ENCODE assay signal across 32 cellular contexts in the genomic region with DNA sequence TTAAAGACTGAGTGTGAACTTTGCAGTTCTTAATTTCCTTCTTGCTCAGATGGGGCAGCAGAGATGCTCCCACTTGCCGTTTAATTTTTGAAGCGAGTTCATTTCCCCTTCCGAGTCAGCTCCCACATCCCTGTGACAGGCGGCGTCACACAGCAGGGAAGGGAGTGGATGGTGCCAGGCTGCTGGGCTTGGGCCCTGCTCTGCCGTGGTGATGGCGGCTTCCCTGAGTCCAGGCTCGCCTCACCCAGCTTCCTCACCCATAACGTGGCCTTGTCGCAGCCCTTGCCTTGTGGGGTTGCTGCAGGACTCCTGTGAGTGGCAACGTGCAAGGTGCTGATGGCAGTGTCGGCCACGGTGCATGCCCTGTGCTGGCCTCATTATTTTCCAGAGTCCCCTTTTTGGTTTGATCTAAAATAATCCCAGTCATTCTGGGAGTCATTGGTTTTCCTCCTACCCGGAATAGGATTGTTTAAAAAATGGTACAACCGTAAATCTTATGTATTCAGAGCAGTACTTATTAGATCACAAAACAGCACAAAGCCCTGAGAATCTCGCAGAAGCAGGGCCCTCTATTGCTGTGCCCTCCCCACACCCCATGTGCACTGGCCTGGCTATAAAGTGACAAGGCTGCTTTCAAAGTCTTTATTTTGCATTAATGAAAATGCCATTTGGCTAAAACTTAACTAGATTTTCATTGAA.
A peak's percentile ranks its signal among the peaks of the same experiment; 100 is the strongest.
DNase-seq lines count a peak whose midpoint lies in the region; ATAC-seq, FAIRE-seq and TF ChIP-seq lines count a peak whose summit lies in the region.
"Had no signal": no experiment of that assay in that cellular context is flagged by ENCODE, and none has a peak within 500 bp of the region (broad histone marks: within the 10 kb centered on the region; RNA-seq: fewer than 3 reads in every experiment).

No MANE protein-coding gene starts in this region.

- H2BK5ac ChIP-seq in H1 (ENCODE audit: low read depth, low read length): peak overlapping the region; percentile 86; the same call in 1 of the 2 replicates

- no peaks in the 10 kb centered on the region for H3K36me3 ChIP-seq in H1 (ENCODE audit: control insufficient read depth in 2 of 4, insufficient read depth in 4 of 4, low read length in 3 of 4)
- H3K36me3 ChIP-seq: breast epithelium, esophagus muscularis mucosa, neutrophil, uterus had no signal

- peak overlapping the region; percentile 72 for H3K4ac ChIP-seq in H1 (replicated peaks; ENCODE audit: insufficient read length, low read depth, low read length)

- H2AFZ ChIP-seq in H1 (ENCODE audit: low read length): no peak overlapping the region
- H2AFZ ChIP-seq: GM23248, hepatocyte had no signal

- no peak overlapping the region for H3K4me2 ChIP-seq in H1 (ENCODE audit: insufficient read depth in 1 of 2, low read depth in 2 of 2, low read length in 2 of 2)
- H3K4me2 ChIP-seq: hepatocyte had no signal

- H3K36me3 Mint-ChIP-seq in activated naive CD8-positive, alpha-beta T cell treated with anti-CD3 and anti-CD28 coated beads for 36 hours: no peaks in the 10 kb centered on the region
- H3K36me3 Mint-ChIP-seq: activated naive CD4-positive, alpha-beta T cell treated with anti-CD3 and anti-CD28 coated beads, Interleukin-2, amount 10 ng/mL, durations not matched to agents 7 days and 5 days; CD4-positive, CD25-positive, alpha-beta regulatory T cell had no signal

- peaks cover 0 to 11% (median 7%) of the 10 kb centered on the region in 4 experiments; a peak in 6 of 7 replicates for H3K4me1 ChIP-seq in H1 (replicated peaks in 1 of 4; ENCODE audit: control insufficient read depth in 3 of 4, insufficient read depth in 4 of 4, low read length in 3 of 4)
- H3K4me1 ChIP-seq: breast epithelium, esophagus muscularis mucosa, uterus had no signal

- WGBS in H1 (ENCODE audit: extremely low coverage in 1 of 2, insufficient coverage in 1 of 2, insufficient read length in 1 of 2, insufficient replicate concordance in 2 of 2, low coverage in 1 of 2, low lambda C conversion rate in 2 of 2, missing lambda C conversion rate in 1 of 2), 2 experiments: 86% methylated on average over 16 of the region's 16 CpGs; no CpG with 5 or more reads in 1 of the 2 experiments

- H2BK15ac ChIP-seq in H1 (ENCODE audit: low read length): peak overlapping the region; percentile 85; the same call in 1 of the 2 replicates

- H3K23me2 ChIP-seq in H1 (ENCODE audit: low read depth, low read length): no peaks in the 10 kb centered on the region

- TF ChIP-seq POLR2A in H1 (IDR thresholded peaks at IDR 0.05; ENCODE audit: control extremely low read depth in 1 of 2, low read depth in 2 of 2, low read length in 2 of 2) (no peak), GM18505 (IDR thresholded peaks at IDR 0.05; ENCODE audit: borderline replicate concordance, extremely low read depth, insufficient read depth, insufficient read length) (no peak)

- H4K91ac ChIP-seq in H1 (replicated peaks; ENCODE audit: insufficient read length, low read length): peak overlapping the region; percentile 75

- H3K14ac ChIP-seq in H1 (ENCODE audit: insufficient read length): no peak overlapping the region

- H3K4me1 Mint-ChIP-seq in activated naive CD8-positive, alpha-beta T cell treated with anti-CD3 and anti-CD28 coated beads for 36 hours: no peaks in the 10 kb centered on the region
- H3K4me1 Mint-ChIP-seq: activated naive CD4-positive, alpha-beta T cell treated with anti-CD3 and anti-CD28 coated beads, Interleukin-2, amount 10 ng/mL, durations not matched to agents 7 days and 5 days; CD4-positive, CD25-positive, alpha-beta regulatory T cell had no signal

- H3K18ac ChIP-seq in H1 (ENCODE audit: extremely low read depth, low read length): peak overlapping the region; percentile 91; the same call in 1 of the 2 replicates

- peak overlapping the region; percentile 89 for H2BK120ac ChIP-seq in H1 (replicated peaks; ENCODE audit: low read depth, low read length)

- no peak overlapping the region for H3K4me3 Mint-ChIP-seq in activated naive CD8-positive, alpha-beta T cell treated with anti-CD3 and anti-CD28 coated beads for 36 hours
- H3K4me3 Mint-ChIP-seq: activated naive CD4-positive, alpha-beta T cell treated with anti-CD3 and anti-CD28 coated beads, Interleukin-2, amount 10 ng/mL, durations not matched to agents 7 days and 5 days; activated T-helper 1 cell treated with anti-CD3 and anti-CD28 coated beads, Interleukin-12 subunit alpha, Interleukin-12 subunit beta, Interleukin-2, Interleukin-4 antibody, amounts not matched to agents 30 ng/mL and 10 ng/mL and 1 ng/mL, durations not matched to agents 14 hours and 24 hours and 36 hours; CD4-positive, CD25-positive, alpha-beta regulatory T cell had no signal

- H3K27me3 ChIP-seq in H1 (replicated peaks in 1 of 4; ENCODE audit: control insufficient read depth in 3 of 4, extremely low read depth in 1 of 4, insufficient read depth in 3 of 4, low read length in 3 of 4): no peaks in the 10 kb centered on the region
- H3K27me3 ChIP-seq: hepatocyte, uterus had no signal

- FAIRE-seq in H1 (lab: Jason Lieb, UNC): no peak
- FAIRE-seq: GM12878, RCC 7860 had no signal

- peak overlapping the region; percentile 92 for H2BK12ac ChIP-seq in H1 (ENCODE audit: low read depth, low read length)

- ATAC-seq in GM18505 (IDR thresholded peaks at IDR 0.05; ENCODE audit: unreplicated experiment): no peak
- ATAC-seq in GM19328 (IDR thresholded peaks at IDR 0.05; ENCODE audit: unreplicated experiment): no peak
- ATAC-seq: GM12878, left cardiac atrium had no signal

- no peaks in the 10 kb centered on the region for H3K27me3 Mint-ChIP-seq in activated naive CD8-positive, alpha-beta T cell treated with anti-CD3 and anti-CD28 coated beads for 36 hours

- TF ChIP-seq CTCF in H1 (IDR thresholded peaks at IDR 0.05; ENCODE audit: control extremely low read depth in 1 of 3, insufficient read depth in 1 of 3, low read depth in 1 of 3, low read length in 3 of 3): no peak

- TF ChIP-seq EP300 in H1 (IDR thresholded peaks at IDR 0.05; ENCODE audit: borderline replicate concordance in 1 of 2, low read depth in 2 of 2, low read length in 2 of 2): no peak

- POLR2A ChIA-PET in H1 (lab: Charles Lee; ENCODE audit: partially characterized antibody): no interaction called here

- no peak overlapping the region for H3K56ac ChIP-seq in H1 (replicated peaks; ENCODE audit: insufficient read length, low read depth, low read length)

- H3K4me3 ChIP-seq in H1 (ENCODE audit: extremely low read depth in 1 of 4, insufficient read depth in 2 of 4, low read depth in 3 of 4, low read length in 4 of 4): no peak overlapping the region
- H3K4me3 ChIP-seq: breast epithelium, esophagus muscularis mucosa, GM12878, GM23248, hepatocyte, uterus had no signal

- no peaks in the 10 kb centered on the region for H3K9me3 Mint-ChIP-seq in activated naive CD8-positive, alpha-beta T cell treated with anti-CD3 and anti-CD28 coated beads for 36 hours
- H3K9me3 Mint-ChIP-seq: activated naive CD4-positive, alpha-beta T cell treated with anti-CD3 and anti-CD28 coated beads, Interleukin-2, amount 10 ng/mL, durations not matched to agents 7 days and 5 days; activated T-helper 1 cell treated with anti-CD3 and anti-CD28 coated beads, Interleukin-12 subunit alpha, Interleukin-12 subunit beta, Interleukin-2, Interleukin-4 antibody, amounts not matched to agents 30 ng/mL and 10 ng/mL and 1 ng/mL, durations not matched to agents 14 hours and 24 hours and 36 hours had no signal

- no peak for TF ChIP-seq RAD21 in H1 (IDR thresholded peaks at IDR 0.05 in 1 of 2, conservative IDR thresholded peaks at IDR 0.05 in 1 of 2; ENCODE audit: low read depth in 2 of 2, low read length in 2 of 2)

- no peak overlapping the region for H2AK5ac ChIP-seq in H1 (ENCODE audit: low read depth, low read length)

- no peaks in the 10 kb centered on the region for H3K9me3 ChIP-seq in H1 (ENCODE audit: insufficient read depth in 2 of 2, low read depth in 1 of 2, low read length in 1 of 2)
- H3K9me3 ChIP-seq: breast epithelium, esophagus muscularis mucosa, neutrophil, uterus had no signal

- peak overlapping the region; percentile 88; the same call in 1 of the 2 replicates for H2BK20ac ChIP-seq in H1 (ENCODE audit: low read length)

- no peak overlapping the region for H3K9ac ChIP-seq in H1 (replicated peaks in 1 of 4; ENCODE audit: extremely low read depth in 1 of 4, low read depth in 3 of 4, low read length in 3 of 4)
- H3K9ac ChIP-seq: GM23248 had no signal

- H3K27ac ChIP-seq in H1 (ENCODE audit: low read depth, low read length): no peak overlapping the region
- H3K27ac ChIP-seq: breast epithelium, esophagus muscularis mucosa, GM23248, hepatocyte, neutrophil, uterus had no signal

- H4K8ac ChIP-seq in H1 (ENCODE audit: extremely low read depth, insufficient read depth, low read length): peak overlapping the region; percentile 46; the same call in 1 of the 2 replicates

- H3K79me2 ChIP-seq in H1 (ENCODE audit: control insufficient read depth in 1 of 2, insufficient read depth in 2 of 2, low read length in 2 of 2): no peaks in the 10 kb centered on the region
- H3K79me2 ChIP-seq: hepatocyte had no signal

- DNase-seq in NCI-H2081 (lab: John Stamatoyannopoulos, UW) (peak; percentile 13 to 55), NCI-H2081 treated with DMSO at 0.1 percent for 48 hours (lab: John Stamatoyannopoulos, UW) (no peak), H1 (ENCODE audit: low read depth in 1 of 2, low spot score in 2 of 2) (peak in 1 of 2 experiments; percentile 37), nucleus accumbens (lab: John Stamatoyannopoulos, UW) (peak in 34 of 56 donors; percentile 12 to 62 (median 32)), KG1 (lab: John Stamatoyannopoulos, UW) (no peak)
- no peak for DNase-seq in activated naive CD8-positive, alpha-beta T cell treated with anti-CD3 and anti-CD28 coated beads for 36 hours
- DNase-seq: 8988T; activated CD4-positive, alpha-beta T cell treated with anti-CD3 and anti-CD28 coated beads, Interleukin-2, amount 50 U/mL, for 4 hours; activated CD4-positive, CD25-positive, alpha-beta regulatory T cell; activated naive CD4-positive, alpha-beta T cell treated with anti-CD3 and anti-CD28 coated beads, Interleukin-2, amount 10 ng/mL, durations not matched to agents 7 days and 5 days; amniotic stem cell; CD4-positive, CD25-positive, alpha-beta regulatory T cell; cortex of kidney; foreskin melanocyte; GM23248; left cardiac atrium; mammary epithelial cell; MV-4-11; NCI-H1694; SIG-M5; SW 1271; T1000; uterus had no signal

- H3K27ac Mint-ChIP-seq in activated naive CD8-positive, alpha-beta T cell treated with anti-CD3 and anti-CD28 coated beads for 36 hours: no peak overlapping the region
- H3K27ac Mint-ChIP-seq: activated naive CD4-positive, alpha-beta T cell treated with anti-CD3 and anti-CD28 coated beads, Interleukin-2, amount 10 ng/mL, durations not matched to agents 7 days and 5 days; activated T-helper 1 cell treated with anti-CD3 and anti-CD28 coated beads, Interleukin-12 subunit alpha, Interleukin-12 subunit beta, Interleukin-2, Interleukin-4 antibody, amounts not matched to agents 30 ng/mL and 10 ng/mL and 1 ng/mL, durations not matched to agents 14 hours and 24 hours and 36 hours; CD4-positive, CD25-positive, alpha-beta regulatory T cell had no signal

- H4K20me1 ChIP-seq in H1 (replicated peaks in 1 of 2; ENCODE audit: control insufficient read depth in 1 of 2, insufficient read depth in 2 of 2, low read length in 2 of 2): no peaks in the 10 kb centered on the region

- H3K79me1 ChIP-seq in H1 (ENCODE audit: low read depth, low read length): no peaks in the 10 kb centered on the region

- peak overlapping the region; percentile 15 for H4K5ac ChIP-seq in H1 (ENCODE audit: insufficient read length, low read depth, low read length)

- CTCF ChIA-PET in H1 (lab: Charles Lee; ENCODE audit: partially characterized antibody): interaction anchor here (0.9 to 2.8 kb wide), 4 partner anchors 10 to 52 kb away, joined by 3 to 9 read pairs (median 4); no protein-coding TSS in a partner anchor

- H3K23ac ChIP-seq in H1 (ENCODE audit: insufficient read length): no peak overlapping the region

Comparison
In these comparisons a context has a peak if more than half of its experiments do, and no peak if none do; other contexts are left out.
1. DNase-seq: peak in NCI-H2081 (2 of 2) and nucleus accumbens (34 of 56); none in NCI-H2081 treated with DMSO at 0.1 percent for 48 hours (single experiment), activated naive CD8-positive, alpha-beta T cell treated with anti-CD3 and anti-CD28 coated beads for 36 hours (single experiment) and KG1 (single experiment).